17 cellular contexts compared by ENCODE assay signal in genomic region chr2:216352653-216353270, GRCh38. TPM values are rescaled to one million over a fixed set of nuclear protein-coding genes. Genes with fewer than 3 reads are reported as not detected.
DNase-seq lines count a peak whose midpoint lies in the region; ATAC-seq, FAIRE-seq and TF ChIP-seq lines count a peak whose summit lies in the region.
"Had no signal": no experiment of that assay in that cellular context is flagged by ENCODE, and none has a peak within 500 bp of the region (broad histone marks: within the 10 kb centered on the region; RNA-seq: fewer than 3 reads in every experiment).

No MANE protein-coding gene starts in this region.

- no peaks in the 10 kb centered on the region for H3K27me3 ChIP-seq in astrocyte (ENCODE audit: insufficient read depth, low read length)
- H3K27me3 ChIP-seq: breast epithelium, right lobe of liver, SJSA1, uterus had no signal

- H3K27ac ChIP-seq in astrocyte (ENCODE audit: low read depth, low read length) = no peak overlapping the region
- H3K27ac ChIP-seq: breast epithelium, right lobe of liver, SJSA1, uterus had no signal

- H3K4me1 Mint-ChIP-seq in activated T-cell treated with anti-CD3 and anti-CD28 coated beads, Interleukin-2, amount 50 U/mL, for 24 hours (ENCODE audit: low read depth) = peaks cover 66% of the 10 kb centered on the region
- H3K4me1 Mint-ChIP-seq in astrocyte (ENCODE audit: low read depth, unreplicated experiment) = peaks cover 47% of the 10 kb centered on the region
- H3K4me1 Mint-ChIP-seq in stimulated activated effector memory CD8-positive, alpha-beta T cell treated with anti-CD3 and anti-CD28 coated beads, Interleukin-12 subunit alpha, Interleukin-12 subunit beta, amount 100 ng/mL, for 72 hours = peaks cover 65% of the 10 kb centered on the region
- H3K4me1 Mint-ChIP-seq: stimulated activated naive B cell treated with anti-CD40 and anti-IgM and Interleukin-4, amounts not matched to agents 10 μg/mL and 1 μg/mL and 100 μg/mL, for 72 hours had no signal

- peak overlapping the region; percentile 47 for H3K4me3 Mint-ChIP-seq in activated T-cell treated with anti-CD3 and anti-CD28 coated beads, Interleukin-2, amount 50 U/mL, for 24 hours
- H3K4me3 Mint-ChIP-seq in astrocyte (ENCODE audit: unreplicated experiment) = no peak overlapping the region
- H3K4me3 Mint-ChIP-seq in stimulated activated effector memory CD8-positive, alpha-beta T cell treated with anti-CD3 and anti-CD28 coated beads, Interleukin-12 subunit alpha, Interleukin-12 subunit beta, amount 100 ng/mL, for 72 hours = peak overlapping the region; percentile 30
- H3K4me3 Mint-ChIP-seq: neural crest cell; stimulated activated naive B cell treated with anti-CD40 and anti-IgM and Interleukin-4, amounts not matched to agents 10 μg/mL and 1 μg/mL and 100 μg/mL, for 72 hours; WTC11 had no signal

- no peaks in the 10 kb centered on the region for H3K9me3 Mint-ChIP-seq in activated T-cell treated with anti-CD3 and anti-CD28 coated beads, Interleukin-2, amount 50 U/mL, for 24 hours
- H3K9me3 Mint-ChIP-seq in astrocyte (ENCODE audit: unreplicated experiment) = peaks cover 6% of the 10 kb centered on the region
- H3K9me3 Mint-ChIP-seq in stimulated activated effector memory CD8-positive, alpha-beta T cell treated with anti-CD3 and anti-CD28 coated beads, Interleukin-12 subunit alpha, Interleukin-12 subunit beta, amount 100 ng/mL, for 72 hours = no peaks in the 10 kb centered on the region
- H3K9me3 Mint-ChIP-seq: neural crest cell, WTC11 had no signal

- TF ChIP-seq POLR2A in H54 (IDR thresholded peaks at IDR 0.05; ENCODE audit: low read depth, low read length) = no peak

- no peak overlapping the region for H3K4me2 ChIP-seq in astrocyte (ENCODE audit: low read length)

- peaks cover 21% of the 10 kb centered on the region for H4K20me1 ChIP-seq in astrocyte (ENCODE audit: insufficient read depth, low read length)

- no peak for DNase-seq in activated T-cell treated with anti-CD3 and anti-CD28 coated beads, Interleukin-2, amount 50 U/mL, for 24 hours
- DNase-seq in activated T-cell treated with anti-CD3 and anti-CD28 coated beads for 4 hours (no peak), RCC 7860 (ENCODE audit: low spot score) (peak; percentile 18), astrocyte (ENCODE audit: low read depth) (peak; percentile 51), DMS114 treated with DMSO at 0.1 percent for 48 hours (lab: John Stamatoyannopoulos, UW; ENCODE audit: unreplicated experiment) (no peak), NCI-H1694 treated with DMSO at 0.1 percent for 48 hours (lab: John Stamatoyannopoulos, UW) (no peak), H54 (ENCODE audit: insufficient read length, low spot score) (no peak)
- DNase-seq in stimulated activated effector memory CD8-positive, alpha-beta T cell treated with anti-CD3 and anti-CD28 coated beads, Interleukin-12 subunit alpha, Interleukin-12 subunit beta, amount 100 ng/mL, for 72 hours (ENCODE audit: low spot score in 2 of 2) = no peak
- DNase-seq: activated effector memory CD4-positive, alpha-beta T cell treated with anti-CD3 and anti-CD28 coated beads, Interleukin-2, amount 50 U/mL, for 16 hours; NCI-H1092; right lobe of liver; stimulated activated naive B cell treated with anti-CD40 and anti-IgM and Interleukin-4, amounts not matched to agents 10 μg/mL and 1 μg/mL and 100 μg/mL, for 72 hours; uterus had no signal

- no peaks in the 10 kb centered on the region for H3K36me3 Mint-ChIP-seq in activated T-cell treated with anti-CD3 and anti-CD28 coated beads, Interleukin-2, amount 50 U/mL, for 24 hours (ENCODE audit: low read depth)
- H3K36me3 Mint-ChIP-seq in astrocyte (ENCODE audit: low read depth, unreplicated experiment) = peaks cover 8% of the 10 kb centered on the region
- H3K36me3 Mint-ChIP-seq in stimulated activated effector memory CD8-positive, alpha-beta T cell treated with anti-CD3 and anti-CD28 coated beads, Interleukin-12 subunit alpha, Interleukin-12 subunit beta, amount 100 ng/mL, for 72 hours = peaks cover 8% of the 10 kb centered on the region
- H3K36me3 Mint-ChIP-seq: stimulated activated naive B cell treated with anti-CD40 and anti-IgM and Interleukin-4, amounts not matched to agents 10 μg/mL and 1 μg/mL and 100 μg/mL, for 72 hours; WTC11 had no signal

- H3K79me2 ChIP-seq in astrocyte (ENCODE audit: insufficient read depth, low read length) = peaks cover 26% of the 10 kb centered on the region

- no peaks in the 10 kb centered on the region for H3K36me3 ChIP-seq in astrocyte (ENCODE audit: insufficient read depth, low read length)
- H3K36me3 ChIP-seq: breast epithelium, right lobe of liver, SJSA1, uterus had no signal

- no peak overlapping the region for H3K9ac ChIP-seq in astrocyte (ENCODE audit: low read length)

- H3K9me3 ChIP-seq in astrocyte (ENCODE audit: insufficient read depth, low read depth, low read length) = no peaks in the 10 kb centered on the region
- H3K9me3 ChIP-seq: breast epithelium, right lobe of liver, SJSA1, uterus had no signal

- no peak for FAIRE-seq in RCC 7860 (lab: Jason Lieb, UNC)
- FAIRE-seq in astrocyte (lab: Jason Lieb, UNC) = no peak
- no peak for FAIRE-seq in H54 (lab: Jason Lieb, UNC)

- H3K4me3 ChIP-seq in astrocyte (ENCODE audit: insufficient read depth, low read depth, low read length) = no peak overlapping the region
- H3K4me3 ChIP-seq: breast epithelium, right lobe of liver, SJSA1, uterus had no signal

- TF ChIP-seq CTCF in astrocyte (IDR thresholded peaks at IDR 0.05; ENCODE audit: insufficient read depth, low read depth, low read length) = no peak

- H3K4me1 ChIP-seq in astrocyte (ENCODE audit: insufficient read depth, low read length) = peaks cover 29% of the 10 kb centered on the region
- H3K4me1 ChIP-seq: breast epithelium, right lobe of liver, uterus had no signal

- H2AFZ ChIP-seq in astrocyte (ENCODE audit: low read depth, low read length) = no peak overlapping the region

- no peaks in the 10 kb centered on the region for H3K27me3 Mint-ChIP-seq in activated T-cell treated with anti-CD3 and anti-CD28 coated beads, Interleukin-2, amount 50 U/mL, for 24 hours
- H3K27me3 Mint-ChIP-seq in astrocyte (ENCODE audit: low read depth, unreplicated experiment) = no peaks in the 10 kb centered on the region
- H3K27me3 Mint-ChIP-seq: stimulated activated naive B cell treated with anti-CD40 and anti-IgM and Interleukin-4, amounts not matched to agents 10 μg/mL and 1 μg/mL and 100 μg/mL, for 72 hours had no signal

- ATAC-seq in stimulated activated effector memory CD8-positive, alpha-beta T cell treated with anti-CD3 and anti-CD28 coated beads, Interleukin-12 subunit alpha, Interleukin-12 subunit beta, amount 100 ng/mL, for 72 hours = peak; percentile 41
- ATAC-seq: right lobe of liver; stimulated activated naive B cell treated with anti-CD40 and anti-IgM and Interleukin-4, amounts not matched to agents 10 μg/mL and 1 μg/mL and 100 μg/mL, for 72 hours; WTC11 had no signal

- peak overlapping the region; percentile 77 for H3K27ac Mint-ChIP-seq in activated T-cell treated with anti-CD3 and anti-CD28 coated beads, Interleukin-2, amount 50 U/mL, for 24 hours
- H3K27ac Mint-ChIP-seq in astrocyte (ENCODE audit: unreplicated experiment) = no peak overlapping the region
- peak overlapping the region; percentile 86 for H3K27ac Mint-ChIP-seq in stimulated activated effector memory CD8-positive, alpha-beta T cell treated with anti-CD3 and anti-CD28 coated beads, Interleukin-12 subunit alpha, Interleukin-12 subunit beta, amount 100 ng/mL, for 72 hours
- H3K27ac Mint-ChIP-seq: stimulated activated naive B cell treated with anti-CD40 and anti-IgM and Interleukin-4, amounts not matched to agents 10 μg/mL and 1 μg/mL and 100 μg/mL, for 72 hours; WTC11 had no signal

RNA-seq across cellular contexts. Expression of gene MARCHF4, which starts 19.5 kb away (rescaled TPM):
- 28.1 and 42.8 TPM in 2 replicates for total RNA-seq in astrocyte
- total RNA-seq: breast epithelium, right lobe of liver had no signal

RNA-seq across cellular contexts. Expression of gene SMARCAL1, which starts 59.5 kb away (rescaled TPM):
- total RNA-seq in astrocyte = 35.2 and 37.6 TPM in 2 replicates

Comparison
In these comparisons a context has a peak if more than half of its experiments do, and no peak if none do; other contexts are left out.
1. DNase-seq: peak in RCC 7860 (single experiment) and astrocyte (single experiment); none in activated T-cell treated with anti-CD3 and anti-CD28 coated beads, Interleukin-2, amount 50 U/mL, for 24 hours (single experiment), activated T-cell treated with anti-CD3 and anti-CD28 coated beads for 4 hours (single experiment), stimulated activated effector memory CD8-positive, alpha-beta T cell treated with anti-CD3 and anti-CD28 coated beads, Interleukin-12 subunit alpha, Interleukin-12 subunit beta, amount 100 ng/mL, for 72 hours (0 of 2), DMS114 treated with DMSO at 0.1 percent for 48 hours (single experiment), NCI-H1694 treated with DMSO at 0.1 percent for 48 hours (single experiment) and H54 (single experiment).